In the genomic region with DNA sequence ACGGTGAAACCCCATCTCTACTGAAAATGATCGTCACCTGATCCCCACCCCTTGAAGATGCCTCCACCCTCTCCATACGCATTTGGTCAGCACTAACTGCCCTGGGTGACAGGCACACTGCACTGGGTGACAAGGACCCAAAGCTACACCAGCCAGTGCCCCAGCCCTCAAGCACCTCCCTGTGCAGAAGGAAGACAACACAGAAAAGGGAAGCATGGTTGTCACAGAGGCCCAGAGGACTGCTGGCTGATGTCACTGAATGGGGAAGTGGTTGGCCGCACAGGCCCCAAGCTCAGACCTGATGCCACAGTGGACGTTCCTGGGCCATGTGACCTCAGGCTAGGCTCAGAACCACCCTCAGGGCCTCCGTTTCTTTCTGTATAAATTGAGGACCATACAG, we compare ENCODE assay signal across 1 cellular context.
A peak's percentile ranks its signal among the peaks of the same experiment; 100 is the strongest.
TF ChIP-seq lines count a peak whose summit lies in the region.

No MANE protein-coding gene starts in this region.

TF ChIP-seq in GM12878, 131 proteins besides CTCF, POLR2A, EP300 and RAD21 (continues in another document):
- no peak; the same call in 1 of the 2 replicates for TF ChIP-seq CBFB (IDR thresholded peaks at IDR 0.05; ENCODE audit: low read depth)
- no peak for TF ChIP-seq EGR1 (IDR thresholded peaks at IDR 0.05; ENCODE audit: borderline replicate concordance in 1 of 2, low read depth in 2 of 2, low read length in 2 of 2)
- TF ChIP-seq RBBP5 (conservative IDR thresholded peaks at IDR 0.05) = no peak
- peak; percentile 24; the same call in 1 of the 2 replicates for TF ChIP-seq BMI1 (IDR thresholded peaks at IDR 0.05; ENCODE audit: borderline replicate concordance)
- peak; percentile 41 for TF ChIP-seq KLF5 (IDR thresholded peaks at IDR 0.05; ENCODE audit: partially characterized antibody)
- peak; percentile 96 for TF ChIP-seq ATF7 (IDR thresholded peaks at IDR 0.05; ENCODE audit: low read depth)
- TF ChIP-seq, protein P1, sequence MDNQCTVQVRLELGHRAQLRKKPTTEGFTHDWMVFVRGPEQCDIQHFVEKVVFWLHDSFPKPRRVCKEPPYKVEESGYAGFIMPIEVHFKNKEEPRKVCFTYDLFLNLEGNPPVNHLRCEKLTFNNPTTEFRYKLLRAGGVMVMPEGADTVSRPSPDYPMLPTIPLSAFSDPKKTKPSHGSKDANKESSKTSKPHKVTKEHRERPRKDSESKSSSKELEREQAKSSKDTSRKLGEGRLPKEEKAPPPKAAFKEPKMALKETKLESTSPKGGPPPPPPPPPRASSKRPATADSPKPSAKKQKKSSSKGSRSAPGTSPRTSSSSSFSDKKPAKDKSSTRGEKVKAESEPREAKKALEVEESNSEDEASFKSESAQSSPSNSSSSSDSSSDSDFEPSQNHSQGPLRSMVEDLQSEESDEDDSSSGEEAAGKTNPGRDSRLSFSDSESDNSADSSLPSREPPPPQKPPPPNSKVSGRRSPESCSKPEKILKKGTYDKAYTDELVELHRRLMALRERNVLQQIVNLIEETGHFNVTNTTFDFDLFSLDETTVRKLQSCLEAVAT (IDR thresholded peaks at IDR 0.05) = peak; percentile 58; the same call in 1 of the 2 replicates
- TF ChIP-seq ZNF384 (IDR thresholded peaks at IDR 0.05; ENCODE audit: borderline replicate concordance, low read depth, low read length) = no peak
- peak; percentile 95 for TF ChIP-seq HDGF (IDR thresholded peaks at IDR 0.05)
- peak; percentile 95 for TF ChIP-seq RAD51 (IDR thresholded peaks at IDR 0.05)
- TF ChIP-seq CREM (IDR thresholded peaks at IDR 0.05; ENCODE audit: low read depth) = peak; percentile 72; the same call in 1 of the 2 replicates
- no peak for TF ChIP-seq SMAD1 (IDR thresholded peaks at IDR 0.05; ENCODE audit: low read depth, partially characterized antibody)
- no peak for TF ChIP-seq HCFC1 (IDR thresholded peaks at IDR 0.05; ENCODE audit: low read length)
- TF ChIP-seq, protein P2, sequence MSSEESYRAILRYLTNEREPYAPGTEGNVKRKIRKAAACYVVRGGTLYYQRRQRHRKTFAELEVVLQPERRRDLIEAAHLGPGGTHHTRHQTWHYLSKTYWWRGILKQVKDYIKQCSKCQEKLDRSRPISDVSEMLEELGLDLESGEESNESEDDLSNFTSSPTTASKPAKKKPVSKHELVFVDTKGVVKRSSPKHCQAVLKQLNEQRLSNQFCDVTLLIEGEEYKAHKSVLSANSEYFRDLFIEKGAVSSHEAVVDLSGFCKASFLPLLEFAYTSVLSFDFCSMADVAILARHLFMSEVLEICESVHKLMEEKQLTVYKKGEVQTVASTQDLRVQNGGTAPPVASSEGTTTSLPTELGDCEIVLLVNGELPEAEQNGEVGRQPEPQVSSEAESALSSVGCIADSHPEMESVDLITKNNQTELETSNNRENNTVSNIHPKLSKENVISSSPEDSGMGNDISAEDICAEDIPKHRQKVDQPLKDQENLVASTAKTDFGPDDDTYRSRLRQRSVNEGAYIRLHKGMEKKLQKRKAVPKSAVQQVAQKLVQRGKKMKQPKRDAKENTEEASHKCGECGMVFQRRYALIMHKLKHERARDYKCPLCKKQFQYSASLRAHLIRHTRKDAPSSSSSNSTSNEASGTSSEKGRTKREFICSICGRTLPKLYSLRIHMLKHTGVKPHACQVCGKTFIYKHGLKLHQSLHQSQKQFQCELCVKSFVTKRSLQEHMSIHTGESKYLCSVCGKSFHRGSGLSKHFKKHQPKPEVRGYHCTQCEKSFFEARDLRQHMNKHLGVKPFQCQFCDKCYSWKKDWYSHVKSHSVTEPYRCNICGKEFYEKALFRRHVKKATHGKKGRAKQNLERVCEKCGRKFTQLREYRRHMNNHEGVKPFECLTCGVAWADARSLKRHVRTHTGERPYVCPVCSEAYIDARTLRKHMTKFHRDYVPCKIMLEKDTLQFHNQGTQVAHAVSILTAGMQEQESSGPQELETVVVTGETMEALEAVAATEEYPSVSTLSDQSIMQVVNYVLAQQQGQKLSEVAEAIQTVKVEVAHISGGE (CRISPR knock-in tag; IDR thresholded peaks at IDR 0.05) = no peak
- TF ChIP-seq, protein P3, sequence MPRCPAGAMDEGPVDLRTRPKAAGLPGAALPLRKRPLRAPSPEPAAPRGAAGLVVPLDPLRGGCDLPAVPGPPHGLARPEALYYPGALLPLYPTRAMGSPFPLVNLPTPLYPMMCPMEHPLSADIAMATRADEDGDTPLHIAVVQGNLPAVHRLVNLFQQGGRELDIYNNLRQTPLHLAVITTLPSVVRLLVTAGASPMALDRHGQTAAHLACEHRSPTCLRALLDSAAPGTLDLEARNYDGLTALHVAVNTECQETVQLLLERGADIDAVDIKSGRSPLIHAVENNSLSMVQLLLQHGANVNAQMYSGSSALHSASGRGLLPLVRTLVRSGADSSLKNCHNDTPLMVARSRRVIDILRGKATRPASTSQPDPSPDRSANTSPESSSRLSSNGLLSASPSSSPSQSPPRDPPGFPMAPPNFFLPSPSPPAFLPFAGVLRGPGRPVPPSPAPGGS (IDR thresholded peaks at IDR 0.05; ENCODE audit: borderline replicate concordance, insufficient read depth, low read depth, low read length, poor library complexity, severe bottlenecking) = peak; percentile 50
- TF ChIP-seq SIN3A (IDR thresholded peaks at IDR 0.05; ENCODE audit: low read depth, low read length) = no peak
- TF ChIP-seq POU2F2 (IDR thresholded peaks at IDR 0.05; ENCODE audit: borderline replicate concordance, low read depth, low read length) = peak; percentile 72; the same call in 2 of the 3 replicates
- TF ChIP-seq MEF2A (IDR thresholded peaks at IDR 0.05; ENCODE audit: insufficient read depth, low read depth, low read length) = 0 out of 2 replicates have a peak, but pooled peaks have one; percentile 11
- TF ChIP-seq, protein P4, sequence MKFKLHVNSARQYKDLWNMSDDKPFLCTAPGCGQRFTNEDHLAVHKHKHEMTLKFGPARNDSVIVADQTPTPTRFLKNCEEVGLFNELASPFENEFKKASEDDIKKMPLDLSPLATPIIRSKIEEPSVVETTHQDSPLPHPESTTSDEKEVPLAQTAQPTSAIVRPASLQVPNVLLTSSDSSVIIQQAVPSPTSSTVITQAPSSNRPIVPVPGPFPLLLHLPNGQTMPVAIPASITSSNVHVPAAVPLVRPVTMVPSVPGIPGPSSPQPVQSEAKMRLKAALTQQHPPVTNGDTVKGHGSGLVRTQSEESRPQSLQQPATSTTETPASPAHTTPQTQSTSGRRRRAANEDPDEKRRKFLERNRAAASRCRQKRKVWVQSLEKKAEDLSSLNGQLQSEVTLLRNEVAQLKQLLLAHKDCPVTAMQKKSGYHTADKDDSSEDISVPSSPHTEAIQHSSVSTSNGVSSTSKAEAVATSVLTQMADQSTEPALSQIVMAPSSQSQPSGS (IDR thresholded peaks at IDR 0.05; ENCODE audit: low read length) = peak; percentile 60
- TF ChIP-seq RELA (IDR thresholded peaks at IDR 0.05; ENCODE audit: borderline replicate concordance, partially characterized antibody) = peak; percentile 55
- TF ChIP-seq MTA3 (IDR thresholded peaks at IDR 0.05; ENCODE audit: borderline replicate concordance, low read length) = no peak
- no peak for TF ChIP-seq GABPA (IDR thresholded peaks at IDR 0.05; ENCODE audit: low read depth)
- TF ChIP-seq STAT3 (IDR thresholded peaks at IDR 0.05; ENCODE audit: low read depth, low read length) = no peak
- TF ChIP-seq BCL11A (IDR thresholded peaks at IDR 0.05; ENCODE audit: low read depth, low read length) = peak; percentile 76
- TF ChIP-seq PAX5 (IDR thresholded peaks at IDR 0.05; ENCODE audit: borderline replicate concordance, low read depth, low read length) = peak; percentile 83
- TF ChIP-seq CREB1 (IDR thresholded peaks at IDR 0.05; ENCODE audit: low read depth) = peak; percentile 82
- TF ChIP-seq RUNX3 (IDR thresholded peaks at IDR 0.05; ENCODE audit: low read length) = peak; percentile 86
- peak; percentile 37 for TF ChIP-seq SKIL (IDR thresholded peaks at IDR 0.05; ENCODE audit: low read depth, poor library complexity, severe bottlenecking)
- peak; percentile 78 to 88; a peak in 3 of 4 replicates for TF ChIP-seq IKZF2 (IDR thresholded peaks at IDR 0.05)
- TF ChIP-seq, protein P5, sequence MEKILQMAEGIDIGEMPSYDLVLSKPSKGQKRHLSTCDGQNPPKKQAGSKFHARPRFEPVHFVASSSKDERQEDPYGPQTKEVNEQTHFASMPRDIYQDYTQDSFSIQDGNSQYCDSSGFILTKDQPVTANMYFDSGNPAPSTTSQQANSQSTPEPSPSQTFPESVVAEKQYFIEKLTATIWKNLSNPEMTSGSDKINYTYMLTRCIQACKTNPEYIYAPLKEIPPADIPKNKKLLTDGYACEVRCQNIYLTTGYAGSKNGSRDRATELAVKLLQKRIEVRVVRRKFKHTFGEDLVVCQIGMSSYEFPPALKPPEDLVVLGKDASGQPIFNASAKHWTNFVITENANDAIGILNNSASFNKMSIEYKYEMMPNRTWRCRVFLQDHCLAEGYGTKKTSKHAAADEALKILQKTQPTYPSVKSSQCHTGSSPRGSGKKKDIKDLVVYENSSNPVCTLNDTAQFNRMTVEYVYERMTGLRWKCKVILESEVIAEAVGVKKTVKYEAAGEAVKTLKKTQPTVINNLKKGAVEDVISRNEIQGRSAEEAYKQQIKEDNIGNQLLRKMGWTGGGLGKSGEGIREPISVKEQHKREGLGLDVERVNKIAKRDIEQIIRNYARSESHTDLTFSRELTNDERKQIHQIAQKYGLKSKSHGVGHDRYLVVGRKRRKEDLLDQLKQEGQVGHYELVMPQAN (conservative IDR thresholded peaks at IDR 0.05) = 0 out of 2 replicates have a peak, but pooled peaks have one; percentile 18
- no peak for TF ChIP-seq POLR2AphosphoS2 (IDR thresholded peaks at IDR 0.05; ENCODE audit: low read depth, low read length)
- TF ChIP-seq ZNF274 (IDR thresholded peaks at IDR 0.05; ENCODE audit: insufficient read depth, insufficient read length) = no peak
- 0 out of 2 replicates have a peak, but pooled peaks have one; percentile 28 for TF ChIP-seq PML (IDR thresholded peaks at IDR 0.05; ENCODE audit: low read length)
- TF ChIP-seq YY1 (IDR thresholded peaks at IDR 0.05; ENCODE audit: low read depth, low read length) = 0 out of 2 replicates have a peak, but pooled peaks have one; percentile 17
- TF ChIP-seq PAX8 (IDR thresholded peaks at IDR 0.05) = no peak
- TF ChIP-seq PKNOX1 (IDR thresholded peaks at IDR 0.05) = peak; percentile 82
- TF ChIP-seq, protein P6, sequence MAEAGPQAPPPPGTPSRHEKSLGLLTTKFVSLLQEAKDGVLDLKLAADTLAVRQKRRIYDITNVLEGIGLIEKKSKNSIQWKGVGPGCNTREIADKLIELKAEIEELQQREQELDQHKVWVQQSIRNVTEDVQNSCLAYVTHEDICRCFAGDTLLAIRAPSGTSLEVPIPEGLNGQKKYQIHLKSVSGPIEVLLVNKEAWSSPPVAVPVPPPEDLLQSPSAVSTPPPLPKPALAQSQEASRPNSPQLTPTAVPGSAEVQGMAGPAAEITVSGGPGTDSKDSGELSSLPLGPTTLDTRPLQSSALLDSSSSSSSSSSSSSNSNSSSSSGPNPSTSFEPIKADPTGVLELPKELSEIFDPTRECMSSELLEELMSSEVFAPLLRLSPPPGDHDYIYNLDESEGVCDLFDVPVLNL (IDR thresholded peaks at IDR 0.05; ENCODE audit: low read depth, low read length) = no peak
- TF ChIP-seq MEF2B (IDR thresholded peaks at IDR 0.05; ENCODE audit: partially characterized antibody, poor library complexity, severe bottlenecking) = peak; percentile 72
- no peak for TF ChIP-seq ASH2L (IDR thresholded peaks at IDR 0.05; ENCODE audit: borderline replicate concordance, low read depth)
- no peak for TF ChIP-seq HDAC2 (IDR thresholded peaks at IDR 0.05)
- 0 out of 2 replicates have a peak, but pooled peaks have one; percentile 10 for TF ChIP-seq ZNF24 (IDR thresholded peaks at IDR 0.05)
- TF ChIP-seq MTA2 (IDR thresholded peaks at IDR 0.05; ENCODE audit: low read depth) = peak; percentile 72; the same call in 1 of the 2 replicates
- TF ChIP-seq USF1 (IDR thresholded peaks at IDR 0.05; ENCODE audit: borderline replicate concordance, extremely low read length, insufficient read depth, low read depth, low read length) = peak; percentile 86
- no peak for TF ChIP-seq ELK1 (IDR thresholded peaks at IDR 0.05; ENCODE audit: low read depth, low read length)
- TF ChIP-seq MXI1 (IDR thresholded peaks at IDR 0.05; ENCODE audit: low read depth, low read length) = peak; percentile 85; the same call in 1 of the 2 replicates
- TF ChIP-seq, protein P7, sequence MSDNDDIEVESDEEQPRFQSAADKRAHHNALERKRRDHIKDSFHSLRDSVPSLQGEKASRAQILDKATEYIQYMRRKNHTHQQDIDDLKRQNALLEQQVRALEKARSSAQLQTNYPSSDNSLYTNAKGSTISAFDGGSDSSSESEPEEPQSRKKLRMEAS (IDR thresholded peaks at IDR 0.05; ENCODE audit: low read depth, low read length) = peak; percentile 91; the same call in 1 of the 2 replicates
- peak; percentile 64 for TF ChIP-seq EED (IDR thresholded peaks at IDR 0.05; ENCODE audit: low read depth)
